29 cellular contexts compared by ENCODE assay signal in the genomic region with DNA sequence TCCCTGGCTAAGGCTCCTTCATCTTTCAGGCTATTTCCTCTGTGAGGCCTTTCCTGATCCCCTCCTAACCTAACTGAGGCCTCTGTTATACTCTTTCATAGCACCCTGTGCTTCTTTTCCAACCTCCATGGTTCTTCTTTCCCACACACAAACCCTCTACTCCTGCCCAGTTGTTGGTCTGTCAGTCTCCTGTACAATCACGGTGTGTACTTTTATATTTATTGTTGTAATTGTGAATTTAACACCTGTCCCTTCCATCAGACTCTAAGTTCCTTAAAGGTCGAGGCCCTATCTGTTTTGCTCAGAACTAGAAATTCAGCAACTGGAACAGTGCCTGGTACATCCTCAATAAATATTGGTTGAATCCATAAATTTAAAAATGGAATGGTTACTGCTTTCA.
"Had no signal": no experiment of that assay in that cellular context is flagged by ENCODE, and none has a peak within 500 bp of the region (broad histone marks: within the 10 kb centered on the region; RNA-seq: fewer than 3 reads in every experiment).

No MANE protein-coding gene starts in this region.

- H3K4me3 Mint-ChIP-seq: stimulated activated effector memory CD8-positive, alpha-beta T cell treated with anti-CD3 and anti-CD28 coated beads, Interleukin-12 subunit alpha, Interleukin-12 subunit beta, amount 100 ng/mL, for 72 hours; stimulated activated memory B cell treated with anti-CD40 and anti-IgM and Interleukin-4, amounts not matched to agents 10 μg/mL and 1 μg/mL and 100 μg/mL, for 72 hours; stimulated activated naive B cell treated with anti-CD40 and anti-IgM and Interleukin-4, amounts not matched to agents 10 μg/mL and 1 μg/mL and 100 μg/mL, for 72 hours; stimulated activated naive CD8-positive, alpha-beta T cell treated with anti-CD3 and anti-CD28 coated beads, Interleukin-15, amount 100 ng/mL, for 72 hours; stimulated activated naive CD8-positive, alpha-beta T cell treated with anti-CD3 and anti-CD28 coated beads, Interleukin-15, Interleukin-2, amounts not matched to agents 100 ng/mL and 50 ng/mL, for 24 hours; type B pancreatic cell had no signal

- H3K27ac Mint-ChIP-seq: stimulated activated effector memory CD8-positive, alpha-beta T cell treated with anti-CD3 and anti-CD28 coated beads, Interleukin-12 subunit alpha, Interleukin-12 subunit beta, amount 100 ng/mL, for 72 hours; stimulated activated memory B cell treated with anti-CD40 and anti-IgM and Interleukin-4, amounts not matched to agents 10 μg/mL and 1 μg/mL and 100 μg/mL, for 72 hours; stimulated activated naive B cell treated with anti-CD40 and anti-IgM and Interleukin-4, amounts not matched to agents 10 μg/mL and 1 μg/mL and 100 μg/mL, for 72 hours; stimulated activated naive CD8-positive, alpha-beta T cell treated with anti-CD3 and anti-CD28 coated beads, Interleukin-15, Interleukin-2, amounts not matched to agents 100 ng/mL and 50 ng/mL, for 24 hours; type B pancreatic cell had no signal

- H3K4me1 ChIP-seq: testis, upper lobe of left lung, upper lobe of right lung, uterus had no signal

- H3K27me3 ChIP-seq: stomach, suprapubic skin, testis, thyroid gland, tibial artery, tibial nerve, transverse colon, upper lobe of left lung, upper lobe of right lung, uterus, vagina had no signal

- H3K9me3 ChIP-seq: stomach, suprapubic skin, testis, thoracic aorta, thyroid gland, tibial artery, upper lobe of right lung, uterus, vagina had no signal

- H3K27me3 Mint-ChIP-seq: stimulated activated naive CD8-positive, alpha-beta T cell treated with anti-CD3 and anti-CD28 coated beads, Interleukin-15, amount 100 ng/mL, for 72 hours; stimulated activated naive CD8-positive, alpha-beta T cell treated with anti-CD3 and anti-CD28 coated beads, Interleukin-15, Interleukin-2, amounts not matched to agents 100 ng/mL and 50 ng/mL, for 24 hours had no signal

- DNase-seq: stimulated activated CD4-positive, alpha-beta T cell treated with anti-CD3 and anti-CD28 coated beads, Interleukin-2, amount 100 ng/mL, for 48 hours; stimulated activated CD4-positive, alpha-beta T cell treated with anti-CD3 and anti-CD28 coated beads, Interleukin-4, amount 100 ng/mL, for 1 hour; stimulated activated CD4-positive, alpha-beta T cell treated with anti-CD3 and anti-CD28 coated beads, Interleukin-4, amount 100 ng/mL, for 24 hours; stimulated activated CD4-positive, alpha-beta T cell treated with anti-CD3 and anti-CD28 coated beads, Interleukin-4, amount 100 ng/mL, for 4 hours; stimulated activated CD8-positive, alpha-beta memory T cell treated with anti-CD3 and anti-CD28 coated beads, Interleukin-4, amount 100 ng/mL, for 48 hours; stimulated activated naive B cell treated with anti-CD40 and anti-IgM and Interleukin-4, amounts not matched to agents 10 μg/mL and 1 μg/mL and 100 μg/mL, for 72 hours; stimulated activated naive CD4-positive, alpha-beta T cell; stimulated activated naive CD4-positive, alpha-beta T cell treated with Interleukin-2 at 50 U/mL for 16 hours; stimulated activated naive CD8-positive, alpha-beta T cell treated with anti-CD3 and anti-CD28 coated beads, Interleukin-15, amount 100 ng/mL, for 72 hours; stimulated activated naive CD8-positive, alpha-beta T cell treated with anti-CD3 and anti-CD28 coated beads, Interleukin-15, Interleukin-2, amounts not matched to agents 100 U/mL and 50 U/mL, for 24 hours; stomach; substantia nigra; testis; thyroid gland; tibial artery; transverse colon; trophoblast cell; upper lobe of left lung; upper lobe of right lung; uterus had no signal

- FAIRE-seq: urothelium cell line had no signal

- H3K4me3 ChIP-seq: stomach, suprapubic skin, testis, thoracic aorta, thyroid gland, tibial artery, tibial nerve, transverse colon, upper lobe of left lung, upper lobe of right lung, uterus, vagina had no signal

- H3K4me1 Mint-ChIP-seq: stimulated activated effector memory CD8-positive, alpha-beta T cell treated with anti-CD3 and anti-CD28 coated beads, Interleukin-12 subunit alpha, Interleukin-12 subunit beta, amount 100 ng/mL, for 72 hours; stimulated activated memory B cell treated with anti-CD40 and anti-IgM and Interleukin-4, amounts not matched to agents 10 μg/mL and 1 μg/mL and 100 μg/mL, for 72 hours; stimulated activated naive B cell treated with anti-CD40 and anti-IgM and Interleukin-4, amounts not matched to agents 10 μg/mL and 1 μg/mL and 100 μg/mL, for 72 hours; stimulated activated naive CD8-positive, alpha-beta T cell treated with anti-CD3 and anti-CD28 coated beads, Interleukin-15, amount 100 ng/mL, for 72 hours had no signal

- H3K36me3 Mint-ChIP-seq: stimulated activated effector memory CD8-positive, alpha-beta T cell treated with anti-CD3 and anti-CD28 coated beads, Interleukin-12 subunit alpha, Interleukin-12 subunit beta, amount 100 ng/mL, for 72 hours had no signal

- ATAC-seq: stimulated activated effector memory CD8-positive, alpha-beta T cell treated with anti-CD3 and anti-CD28 coated beads, Interleukin-12 subunit alpha, Interleukin-12 subunit beta, amount 100 ng/mL, for 72 hours; stimulated activated memory B cell treated with anti-CD40 and anti-IgM and Interleukin-4, amounts not matched to agents 10 μg/mL and 1 μg/mL and 100 μg/mL, for 72 hours; stimulated activated naive B cell treated with anti-CD40 and anti-IgM and Interleukin-4, amounts not matched to agents 10 μg/mL and 1 μg/mL and 100 μg/mL, for 72 hours; stimulated activated naive CD8-positive, alpha-beta T cell treated with anti-CD3 and anti-CD28 coated beads, Interleukin-15, amount 100 ng/mL, for 72 hours; stimulated activated naive CD8-positive, alpha-beta T cell treated with anti-CD3 and anti-CD28 coated beads, Interleukin-15, Interleukin-2, amounts not matched to agents 100 U/mL and 50 U/mL, for 24 hours; upper lobe of right lung had no signal

- H3K36me3 ChIP-seq: stomach, suprapubic skin, thoracic aorta, thyroid gland, tibial artery, transverse colon, upper lobe of left lung, upper lobe of right lung, uterus, vagina had no signal

- H3K27ac ChIP-seq: stomach, suprapubic skin, testis, thoracic aorta, thyroid gland, tibial nerve, transverse colon, upper lobe of left lung, upper lobe of right lung, uterus, vagina had no signal
